ENCODE assay signal across 2 cellular contexts in genomic region chr19:962683-963385, GRCh38.
TF ChIP-seq lines count a peak whose summit lies in the region.

No MANE protein-coding gene starts in this region.

TF ChIP-seq in IMR-90, 13 proteins besides CTCF, POLR2A, EP300 and RAD21:
- no peak for TF ChIP-seq MAZ (IDR thresholded peaks at IDR 0.05; ENCODE audit: borderline replicate concordance, low read depth, low read length)
- TF ChIP-seq RFX5 (IDR thresholded peaks at IDR 0.05; ENCODE audit: low read depth, low read length), result no peak
- no peak for TF ChIP-seq RCOR1 (IDR thresholded peaks at IDR 0.05; ENCODE audit: insufficient replicate concordance, low read length)
- no peak for TF ChIP-seq CHD1 (IDR thresholded peaks at IDR 0.05; ENCODE audit: low read depth, low read length)
- no peak for TF ChIP-seq SMC3 (IDR thresholded peaks at IDR 0.05; ENCODE audit: low read depth, low read length)

TF ChIP-seq in WTC11, 78 proteins besides CTCF, POLR2A, EP300 and RAD21:
- TF ChIP-seq ZNF512 (CRISPR knock-in tag; IDR thresholded peaks at IDR 0.05; ENCODE audit: borderline replicate concordance) (no peak), USF2 (CRISPR knock-in tag; IDR thresholded peaks at IDR 0.05) (no peak), OVOL2 (CRISPR knock-in tag; IDR thresholded peaks at IDR 0.05; ENCODE audit: borderline replicate concordance) (no peak), ZBTB43 (CRISPR knock-in tag; IDR thresholded peaks at IDR 0.05) (no peak)
TF ChIP-seq in WTC11: peak in this region for 0.
